Comparison of ENCODE assay signal across 8 cellular contexts in genomic region chr1:67850151-67850551, GRCh38. TPM values are rescaled to one million over a fixed set of nuclear protein-coding genes. Genes with fewer than 3 reads are reported as not detected.
DNase-seq lines count a peak whose midpoint lies in the region; ATAC-seq and TF ChIP-seq lines count a peak whose summit lies in the region.

No MANE protein-coding gene starts in this region.

- H3K27ac ChIP-seq in C4-2B (no peak overlapping the region), trophoblast cell (ENCODE audit: low read depth, low read length) (no peak overlapping the region)

- no peak overlapping the region for H2AK5ac ChIP-seq in trophoblast cell (ENCODE audit: low read length)

- no peak overlapping the region for H3K9ac ChIP-seq in trophoblast cell (ENCODE audit: low read length)

- TF ChIP-seq CTCF in C4-2B (conservative IDR thresholded peaks at IDR 0.05): peak; percentile 80
- peak; percentile 59 for TF ChIP-seq CTCF in epithelial cell of proximal tubule (conservative IDR thresholded peaks at IDR 0.05; ENCODE audit: low read depth, low read length)
- no peak for TF ChIP-seq CTCF in GM20000 (IDR thresholded peaks at IDR 0.05; ENCODE audit: extremely low read depth, missing control alignments)

- no peak overlapping the region for H4K12ac ChIP-seq in trophoblast cell (ENCODE audit: low read depth, low read length)

- H3K4me3 ChIP-seq in epithelial cell of proximal tubule (ENCODE audit: low read depth, low read length) (no peak overlapping the region), trophoblast cell (ENCODE audit: low read depth, low read length) (no peak overlapping the region)

- no peaks in the 10 kb centered on the region for H3K4me1 ChIP-seq in trophoblast cell (ENCODE audit: control insufficient read depth in 1 of 2, insufficient read depth in 2 of 2, low read length in 2 of 2)

- H4K8ac ChIP-seq in trophoblast cell (ENCODE audit: low read depth, low read length): no peak overlapping the region

- H3K9me3 ChIP-seq in trophoblast cell (ENCODE audit: insufficient read depth, low read depth, low read length): no peaks in the 10 kb centered on the region

- no peaks in the 10 kb centered on the region for H3K27me3 ChIP-seq in trophoblast cell (ENCODE audit: insufficient read depth, low read length)

- no peaks in the 10 kb centered on the region for H3K79me2 ChIP-seq in trophoblast cell (ENCODE audit: control insufficient read depth, insufficient read depth, low read length, poor library complexity)

- H2BK12ac ChIP-seq in trophoblast cell (ENCODE audit: low read length): no peak overlapping the region

- H3K4me2 ChIP-seq in trophoblast cell (ENCODE audit: low read length): no peak overlapping the region

- H3K23ac ChIP-seq in trophoblast cell (ENCODE audit: low read length): no peak overlapping the region

- no peak overlapping the region for H2BK5ac ChIP-seq in trophoblast cell (ENCODE audit: low read depth, low read length, poor library complexity)

- H3K14ac ChIP-seq in trophoblast cell (ENCODE audit: low read length): no peak overlapping the region

- DNase-seq in HCEC 1CT (peak; percentile 62), OCI-M1 (lab: John Stamatoyannopoulos, UW) (peak; percentile 67), epithelial cell of proximal tubule (ENCODE audit: low read depth) (no peak), trophoblast cell (peak; percentile 32 to 64), GM20000 (ENCODE audit: low spot score) (no peak)
- no peak for DNase-seq in activated CD4-positive, CD25-positive, alpha-beta regulatory T cell treated with anti-CD3 and anti-CD28 coated beads, Interleukin-2, amount 50 U/mL, for 72 hours

- no peak overlapping the region for H2BK120ac ChIP-seq in trophoblast cell (ENCODE audit: insufficient read depth, low read length, poor library complexity)

- H4K91ac ChIP-seq in trophoblast cell (ENCODE audit: low read depth, low read length): no peak overlapping the region

- H3K36me3 ChIP-seq in trophoblast cell (ENCODE audit: control insufficient read depth in 1 of 2, insufficient read depth in 2 of 2, low read length in 2 of 2): no peaks in the 10 kb centered on the region

- no peak overlapping the region for H2AFZ ChIP-seq in trophoblast cell (ENCODE audit: insufficient read depth, low read length, poor library complexity)

- H3K4ac ChIP-seq in trophoblast cell (ENCODE audit: low read depth, low read length): no peak overlapping the region

- no peak for ATAC-seq in GM19023 (IDR thresholded peaks at IDR 0.05; ENCODE audit: unreplicated experiment)

- no peak overlapping the region for H3K18ac ChIP-seq in trophoblast cell (ENCODE audit: low read length)

- H3K79me1 ChIP-seq in trophoblast cell (ENCODE audit: low read length): no peaks in the 10 kb centered on the region

RNA-seq across cellular contexts. Expression of gene GNG12, which starts 16.9 kb away (rescaled TPM):
- total RNA-seq in epithelial cell of proximal tubule: 67.1 and 95.4 TPM in 2 replicates
- polyA plus RNA-seq in trophoblast cell (2013): 44.5 and 46.2 TPM in 2 replicates

Comparison
In these comparisons a context has a peak if more than half of its experiments do, and no peak if none do; other contexts are left out.
1. DNase-seq: peak in HCEC 1CT (single experiment), OCI-M1 (single experiment) and trophoblast cell (2 of 2); none in epithelial cell of proximal tubule (single experiment), GM20000 (single experiment) and activated CD4-positive, CD25-positive, alpha-beta regulatory T cell treated with anti-CD3 and anti-CD28 coated beads, Interleukin-2, amount 50 U/mL, for 72 hours (single experiment).